ENCODE assay signal across 27 cellular contexts in the genomic region with DNA sequence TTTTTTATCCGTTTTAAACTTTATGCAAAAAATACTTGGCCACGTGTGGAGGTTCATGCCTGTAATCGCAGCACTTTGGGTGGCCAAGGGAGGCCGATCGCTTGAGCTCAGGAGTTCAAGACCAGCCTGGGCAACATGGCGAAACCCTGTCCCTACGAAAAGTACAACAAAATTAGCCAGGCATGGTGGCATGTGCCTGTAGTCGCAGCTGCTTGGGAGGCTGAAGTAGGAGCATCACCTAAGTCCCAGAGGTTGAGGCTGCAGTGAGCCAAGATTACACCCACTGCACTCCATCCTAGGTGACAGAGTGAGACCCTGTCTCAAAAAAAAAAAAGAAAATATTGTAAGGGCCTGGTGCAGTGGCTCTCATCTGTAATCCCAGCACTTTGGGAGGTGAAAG.
"Had no signal": no experiment of that assay in that cellular context is flagged by ENCODE, and none has a peak within 500 bp of the region (broad histone marks: within the 10 kb centered on the region; RNA-seq: fewer than 3 reads in every experiment).

No MANE protein-coding gene starts in this region.

- DNase-seq: hippocampal formation; left colon; left lung; lower lobe of right lung; mammary epithelial cell; mesenchymal stem cell; naive thymus-derived CD8-positive, alpha-beta T cell; nucleus accumbens; stimulated activated CD4-positive, alpha-beta T cell treated with anti-CD3 and anti-CD28 coated beads, Interleukin-12 subunit alpha, Interleukin-12 subunit beta, amount 100 ng/mL, for 4 hours; stimulated activated CD4-positive, alpha-beta T cell treated with anti-CD3 and anti-CD28 coated beads, Interleukin-15, amount 100 ng/mL, for 24 hours; stimulated activated CD4-positive, alpha-beta T cell treated with anti-CD3 and anti-CD28 coated beads, Interleukin-2, amount 100 ng/mL, for 24 hours; stimulated activated CD4-positive, alpha-beta T cell treated with anti-CD3 and anti-CD28 coated beads, Interleukin-4, amount 100 ng/mL, for 1 hour; stimulated activated naive B cell treated with anti-CD40 and anti-IgM and Interleukin-4, amounts not matched to agents 10 μg/mL and 1 μg/mL and 100 μg/mL, for 72 hours; stimulated activated naive CD8-positive, alpha-beta T cell treated with anti-CD3 and anti-CD28 coated beads, Interleukin-15, Interleukin-2, amounts not matched to agents 100 U/mL and 50 U/mL, for 24 hours; stomach; testis; thyroid gland; transverse colon; upper lobe of right lung; uterus had no signal

- H3K27ac Mint-ChIP-seq: naive thymus-derived CD8-positive, alpha-beta T cell; nephron had no signal

- FAIRE-seq: keratinocyte had no signal

- ATAC-seq: left colon; left lung; lower lobe of right lung; naive thymus-derived CD8-positive, alpha-beta T cell; sciatic nerve; stimulated activated naive B cell treated with anti-CD40 and anti-IgM and Interleukin-4, amounts not matched to agents 10 μg/mL and 1 μg/mL and 100 μg/mL, for 72 hours; stimulated activated naive CD8-positive, alpha-beta T cell treated with anti-CD3 and anti-CD28 coated beads, Interleukin-15, Interleukin-2, amounts not matched to agents 100 U/mL and 50 U/mL, for 24 hours; upper lobe of right lung had no signal

- H3K79me2 ChIP-seq: parathyroid adenoma had no signal

- H3K4me3 Mint-ChIP-seq: naive thymus-derived CD8-positive, alpha-beta T cell; nephron; neural crest cell; stimulated activated naive B cell treated with anti-CD40 and anti-IgM and Interleukin-4, amounts not matched to agents 10 μg/mL and 1 μg/mL and 100 μg/mL, for 72 hours had no signal

- H3K4me3 ChIP-seq: left lung, lower lobe of right lung, right atrium auricular region, skin epidermis, stomach, testis, thyroid gland, transverse colon, upper lobe of right lung, uterus had no signal

- H3K36me3 ChIP-seq: uterus had no signal

- H3K4me1 Mint-ChIP-seq: naive thymus-derived CD8-positive, alpha-beta T cell; nephron; neural crest cell; stimulated activated naive B cell treated with anti-CD40 and anti-IgM and Interleukin-4, amounts not matched to agents 10 μg/mL and 1 μg/mL and 100 μg/mL, for 72 hours had no signal

- H2AFZ ChIP-seq: parathyroid adenoma had no signal

- H3K27me3 ChIP-seq: left lung, right atrium auricular region, stomach, testis, thyroid gland, transverse colon, upper lobe of right lung, uterus had no signal

- H3K9ac ChIP-seq: parathyroid adenoma had no signal

- H3K27me3 Mint-ChIP-seq: naive thymus-derived CD8-positive, alpha-beta T cell; stimulated activated naive B cell treated with anti-CD40 and anti-IgM and Interleukin-4, amounts not matched to agents 10 μg/mL and 1 μg/mL and 100 μg/mL, for 72 hours had no signal

- H3K9me3 ChIP-seq: left lung, lower lobe of right lung, right atrium auricular region, stomach, testis, thyroid gland, transverse colon, upper lobe of right lung, uterus had no signal

- H3K4me1 ChIP-seq: left lung, lower lobe of right lung, parathyroid adenoma, right atrium auricular region, stomach, testis, thyroid gland, transverse colon, upper lobe of right lung, uterus had no signal

- H3K9me3 Mint-ChIP-seq: naive thymus-derived CD8-positive, alpha-beta T cell; nephron; neural crest cell; stimulated activated naive B cell treated with anti-CD40 and anti-IgM and Interleukin-4, amounts not matched to agents 10 μg/mL and 1 μg/mL and 100 μg/mL, for 72 hours had no signal

- H3K27ac ChIP-seq: left lung, lower lobe of right lung, parathyroid adenoma, right atrium auricular region, skin epidermis, stomach, testis, thyroid gland, transverse colon, upper lobe of right lung, uterus had no signal
